ENCODE assay signal across 31 cellular contexts in genomic region chr18:9188359-9189231, GRCh38. TPM values are rescaled to one million over a fixed set of nuclear protein-coding genes. Genes with fewer than 3 reads are reported as not detected.
DNase-seq lines count a peak whose midpoint lies in the region; ATAC-seq, FAIRE-seq and TF ChIP-seq lines count a peak whose summit lies in the region.
"Had no signal": no experiment of that assay in that cellular context is flagged by ENCODE, and none has a peak within 500 bp of the region (broad histone marks: within the 10 kb centered on the region; RNA-seq: fewer than 3 reads in every experiment).

No MANE protein-coding gene starts in this region.

- no peak overlapping the region for H3K27ac ChIP-seq in OCI-LY1 (ENCODE audit: low read depth, low read length, poor library complexity, severe bottlenecking)
- no peak overlapping the region for H3K27ac ChIP-seq in endothelial cell of umbilical vein (ENCODE audit: insufficient read depth, low read depth, low read length)
- H3K27ac ChIP-seq: BLaER1, epithelial cell of prostate, GM23248, right lobe of liver, RWPE1, SJSA1, WERI-Rb-1 had no signal

- H4K20me1 ChIP-seq in OCI-LY1 (ENCODE audit: insufficient read depth, low read length) = no peaks in the 10 kb centered on the region
- H4K20me1 ChIP-seq in endothelial cell of umbilical vein (replicated peaks; ENCODE audit: control insufficient read depth, extremely low read depth, insufficient read depth, low read length) = no peaks in the 10 kb centered on the region
- H4K20me1 ChIP-seq: BLaER1 had no signal

- CTCF ChIA-PET in endothelial cell of umbilical vein (lab: Charles Lee) = interaction anchor here (1.1 to 3.1 kb wide), 4 partner anchors 10 to 146 kb away, joined by 4 to 8 read pairs (median 6); partner anchors contain the start of gene TWSG1

- H3K9me1 ChIP-seq in endothelial cell of umbilical vein (replicated peaks; ENCODE audit: control insufficient read depth, extremely low read depth, insufficient read depth, low read length) = no peaks in the 10 kb centered on the region

- ATAC-seq in GM21786 (IDR thresholded peaks at IDR 0.05; ENCODE audit: unreplicated experiment) (no peak), HG03135 (IDR thresholded peaks at IDR 0.05; ENCODE audit: unreplicated experiment) (no peak)
- ATAC-seq: GM12878; left ventricle myocardium superior; right lobe of liver; stimulated activated naive CD8-positive, alpha-beta T cell treated with anti-CD3 and anti-CD28 coated beads, Interleukin-15, amount 100 ng/mL, for 72 hours had no signal

- DNase-seq in GM18507 (ENCODE audit: extremely low spot score, insufficient read length, low read depth) (no peak), endothelial cell of umbilical vein (ENCODE audit: low read depth, low spot score) (peak; percentile 52), renal cortical epithelial cell (ENCODE audit: low read depth) (peak; percentile 62), Ammon's horn (ENCODE audit: low spot score) (no peak)
- DNase-seq: activated CD4-positive, alpha-beta T cell treated with anti-CD3 and anti-CD28 coated beads for 48 hours; activated naive CD4-positive, alpha-beta T cell treated with Interleukin-2 at 50 U/mL for 16 hours; effector CD4-positive, alpha-beta T cell; GM23248; KG1; left ventricle myocardium superior; MG63; NCI-H1105; NCI-H187 treated with DMSO at 0.1 percent for 48 hours; NCI-H2171 treated with DMSO at 0.1 percent for 48 hours; NCI-H510A; OCI-M1; right lobe of liver; stimulated activated CD8-positive, alpha-beta memory T cell treated with anti-CD3 and anti-CD28 coated beads, Interleukin-4, amount 100 ng/mL, for 48 hours; stimulated activated naive CD8-positive, alpha-beta T cell treated with anti-CD3 and anti-CD28 coated beads, Interleukin-15, amount 100 ng/mL, for 72 hours; WERI-Rb-1 had no signal

- POLR2A ChIA-PET in endothelial cell of umbilical vein (lab: Charles Lee) = no interaction called here

- H2AFZ ChIP-seq in OCI-LY1 (ENCODE audit: low read length) = no peak overlapping the region
- no peak overlapping the region for H2AFZ ChIP-seq in endothelial cell of umbilical vein (ENCODE audit: low read depth, low read length)
- H2AFZ ChIP-seq: GM23248 had no signal

- peak; percentile 16; the same call in 1 of the 2 replicates for TF ChIP-seq CTCF in OCI-LY1 (IDR thresholded peaks at IDR 0.05; ENCODE audit: low read length)
- TF ChIP-seq CTCF in endothelial cell of umbilical vein (IDR thresholded peaks at IDR 0.05; ENCODE audit: extremely low read depth in 1 of 2, insufficient read depth in 1 of 2, low read depth in 1 of 2, low read length in 2 of 2) = no peak

- no TSS peak for BruUV-seq in endothelial cell of umbilical vein (replicated peaks; lab: Mats Ljungman, UMichigan)

- H3K36me3 ChIP-seq in OCI-LY1 (ENCODE audit: insufficient read depth, low read length) (peaks cover 38% of the 10 kb centered on the region), endothelial cell of umbilical vein (ENCODE audit: control insufficient read depth in 2 of 2, extremely low read depth in 1 of 2, insufficient read depth in 2 of 2, low read length in 2 of 2) (peaks cover 0 to 2% of the 10 kb centered on the region in 2 experiments)
- H3K36me3 ChIP-seq: breast epithelium had no signal

- intact Hi-C loops in endothelial cell of umbilical vein (cut with micrococcal nuclease) = no loop called here

- dilution Hi-C loops in endothelial cell of umbilical vein (cut with MboI; ENCODE audit: extremely low pct_ligation_motif_present, low sequenced_read_pairs) = no loop called here

- H3F3A ChIP-seq in OCI-LY1 (ENCODE audit: insufficient read depth, low read length) = no peaks in the 10 kb centered on the region

- no peaks in the 10 kb centered on the region for H3K9me2 ChIP-seq in OCI-LY1 (ENCODE audit: low read depth, low read length)

- FAIRE-seq in GM18507 (lab: Jason Lieb, UNC) (peak; percentile 36), endothelial cell of umbilical vein (lab: Jason Lieb, UNC) (no peak)
- FAIRE-seq: colon, GM12878 had no signal

- H3K4me3 ChIP-seq in OCI-LY1 (ENCODE audit: low read depth, low read length, poor library complexity, severe bottlenecking) (no peak overlapping the region), endothelial cell of umbilical vein (replicated peaks in 1 of 3; ENCODE audit: insufficient read depth in 1 of 3, low read depth in 1 of 3, low read length in 3 of 3) (no peak overlapping the region)
- H3K4me3 ChIP-seq: BLaER1, breast epithelium, GM12878, GM23248, MG63, right lobe of liver, SJSA1, thoracic aorta had no signal

- H3K9me3 ChIP-seq in OCI-LY1 (ENCODE audit: low read length) (no peaks in the 10 kb centered on the region), endothelial cell of umbilical vein (replicated peaks; ENCODE audit: control insufficient read depth, insufficient read depth, low read length) (no peaks in the 10 kb centered on the region)
- H3K9me3 ChIP-seq: BLaER1, breast epithelium, MG63, right lobe of liver, SJSA1, thoracic aorta had no signal

- H3K4me2 ChIP-seq in OCI-LY1 (ENCODE audit: low read length) (no peak overlapping the region), endothelial cell of umbilical vein (ENCODE audit: insufficient read depth, low read length) (no peak overlapping the region)
- H3K4me2 ChIP-seq: BLaER1 had no signal

- TF ChIP-seq POLR2A in endothelial cell of umbilical vein (IDR thresholded peaks at IDR 0.05; ENCODE audit: low read depth, low read length) = no peak

- H3K9ac ChIP-seq in OCI-LY1 (ENCODE audit: low read length) (no peak overlapping the region), endothelial cell of umbilical vein (replicated peaks; ENCODE audit: extremely low read depth, insufficient read depth, low read length) (no peak overlapping the region)
- H3K9ac ChIP-seq: BLaER1, GM23248 had no signal

- H3K4me1 ChIP-seq in OCI-LY1 (ENCODE audit: insufficient read depth, low read length, severe bottlenecking) (peaks cover 7% of the 10 kb centered on the region), endothelial cell of umbilical vein (ENCODE audit: control insufficient read depth, extremely low read depth, insufficient read depth, low read length) (peaks cover 30% of the 10 kb centered on the region)
- H3K4me1 ChIP-seq: breast epithelium, right lobe of liver, SJSA1 had no signal

- peaks cover 5% of the 10 kb centered on the region for H3K79me2 ChIP-seq in OCI-LY1 (ENCODE audit: insufficient read depth, low read length)
- peaks cover 5% of the 10 kb centered on the region for H3K79me2 ChIP-seq in endothelial cell of umbilical vein (ENCODE audit: control insufficient read depth, insufficient read depth, low read length)

- H3K27me3 ChIP-seq in OCI-LY1 (ENCODE audit: insufficient read depth, low read length) = no peaks in the 10 kb centered on the region
- no peaks in the 10 kb centered on the region for H3K27me3 ChIP-seq in endothelial cell of umbilical vein (ENCODE audit: control insufficient read depth in 2 of 2, insufficient read depth in 2 of 2, low read length in 2 of 2)
- H3K27me3 ChIP-seq: BLaER1, breast epithelium, MG63, right lobe of liver, SJSA1 had no signal

TF ChIP-seq in endothelial cell of umbilical vein, 7 proteins besides CTCF, POLR2A, EP300 and RAD21:
- TF ChIP-seq MYC (IDR thresholded peaks at IDR 0.05; ENCODE audit: low read depth, low read length) (no peak), EZH2 (IDR thresholded peaks at IDR 0.05; ENCODE audit: borderline replicate concordance, low read depth, low read length, severe bottlenecking) (no peak), GATA2 (IDR thresholded peaks at IDR 0.05; ENCODE audit: insufficient read depth, insufficient read length, low read depth, low read length) (no peak), FOS (IDR thresholded peaks at IDR 0.05; ENCODE audit: borderline replicate concordance, insufficient read depth, low read length) (no peak), POLR2AphosphoS5 (IDR thresholded peaks at IDR 0.05; ENCODE audit: insufficient read depth, low read depth, low read length) (no peak), JUN (IDR thresholded peaks at IDR 0.05; ENCODE audit: borderline replicate concordance, insufficient read depth, insufficient read length, low read depth) (no peak)
- TF ChIP-seq, protein P1, sequence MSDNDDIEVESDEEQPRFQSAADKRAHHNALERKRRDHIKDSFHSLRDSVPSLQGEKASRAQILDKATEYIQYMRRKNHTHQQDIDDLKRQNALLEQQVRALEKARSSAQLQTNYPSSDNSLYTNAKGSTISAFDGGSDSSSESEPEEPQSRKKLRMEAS (IDR thresholded peaks at IDR 0.05; ENCODE audit: insufficient read depth, insufficient read length) = no peak

RNA-seq across cellular contexts. Expression of gene ANKRD12, which starts 52.0 kb away (rescaled TPM):
- total RNA-seq in endothelial cell of umbilical vein (25.1 and 25.4 TPM in 2 replicates), renal cortical epithelial cell (30.0 and 42.5 TPM in 2 replicates)
- polyA plus RNA-seq in endothelial cell of umbilical vein = 1.5 and 1.7 TPM in 2 replicates
- polyA plus RNA-seq in endothelial cell of umbilical vein (2011; cell fraction: cytosol; rRNA removed) = 1.7 and 2.5 TPM in 2 replicates
- polyA plus RNA-seq in endothelial cell of umbilical vein (2011; cell fraction: nucleus; rRNA removed) = 12.5 and 12.9 TPM in 2 replicates
- 12.9 and 13.2 TPM in 2 replicates for polyA plus RNA-seq in endothelial cell of umbilical vein (2012)
- 20.8 and 33.1 TPM in 2 replicates for polyA minus RNA-seq in endothelial cell of umbilical vein
- 31.9 TPM for polyA minus RNA-seq in endothelial cell of umbilical vein (2011; cell fraction: cytosol; rRNA and poly(A)+ RNA removed)
- 33.0 and 37.7 TPM in 2 replicates for polyA minus RNA-seq in endothelial cell of umbilical vein (2011; cell fraction: nucleus; rRNA and poly(A)+ RNA removed)

Comparison
In these comparisons a context has a peak if more than half of its experiments do, and no peak if none do; other contexts are left out.
1. DNase-seq: peak in endothelial cell of umbilical vein (single experiment) and renal cortical epithelial cell (single experiment); none in GM18507 (single experiment) and Ammon's horn (single experiment).